Comparison of ENCODE assay signal across 8 cellular contexts in genomic region chr3:149339931-149340309, GRCh38. TPM values are rescaled to one million over a fixed set of nuclear protein-coding genes. Genes with fewer than 3 reads are reported as not detected.
DNase-seq lines count a peak whose midpoint lies in the region.

No MANE protein-coding gene starts in this region.

- H3K27ac ChIP-seq in mesodermal cell (ENCODE audit: low read depth, low read length, severe bottlenecking), result peak overlapping the region; percentile 98

- H3K4me1 Mint-ChIP-seq in immature natural killer cell, result no peaks in the 10 kb centered on the region

- no peaks in the 10 kb centered on the region for H3K27me3 ChIP-seq in endocrine pancreas (ENCODE audit: control insufficient read depth, insufficient read depth, low read length)

- peak overlapping the region; percentile 22 for H3K4me3 ChIP-seq in endocrine pancreas (ENCODE audit: control insufficient read depth, insufficient read depth, low read length)
- no peak overlapping the region for H3K4me3 ChIP-seq in mesodermal cell (ENCODE audit: extremely low read depth, insufficient read depth, low read length, poor library complexity, severe bottlenecking)

- peaks cover 0 to 5% (median 0%) of the 10 kb centered on the region in 3 donors for H3K27me3 Mint-ChIP-seq in immature natural killer cell (ENCODE audit: low read depth in 3 of 3)

- H3K4me1 ChIP-seq in endocrine pancreas (ENCODE audit: control insufficient read depth, insufficient read depth, low read length), result peaks cover 6% of the 10 kb centered on the region
- peaks cover 25% of the 10 kb centered on the region for H3K4me1 ChIP-seq in mesodermal cell (ENCODE audit: control insufficient read depth, insufficient read depth, low read length, poor library complexity, severe bottlenecking)

- H3K9me3 ChIP-seq in endocrine pancreas (ENCODE audit: control insufficient read depth, low read length), result no peaks in the 10 kb centered on the region
- H3K9me3 ChIP-seq in mesodermal cell (ENCODE audit: control insufficient read depth, low read length), result peaks cover 8% of the 10 kb centered on the region

- peaks cover 0 to 2% (median 0%) of the 10 kb centered on the region in 6 donors for H3K9me3 Mint-ChIP-seq in immature natural killer cell

- no peak overlapping the region for H3K4me3 Mint-ChIP-seq in immature natural killer cell

- H3K36me3 ChIP-seq in endocrine pancreas (ENCODE audit: control insufficient read depth, insufficient read depth, low read length), result no peaks in the 10 kb centered on the region
- no peaks in the 10 kb centered on the region for H3K36me3 ChIP-seq in mesodermal cell (ENCODE audit: control insufficient read depth, insufficient read depth, low read length)

- WGBS in mesodermal cell (ENCODE audit: insufficient coverage in 2 of 2), 2 experiments, result 21 to 35% methylated on average over 2 to 3 of the region's 5 CpGs

- no peak overlapping the region for H3K9ac ChIP-seq in endocrine pancreas (ENCODE audit: control insufficient read depth, insufficient read depth, low read length)

- DNase-seq in EH (ENCODE audit: low read depth) (peak; percentile 98), NCI-H460 (ENCODE audit: extremely low read depth, low read depth) (peak; percentile 82), T-helper 9 cell (no peak), immature natural killer cell (no peak), NCI-H187 treated with DMSO at 0.1 percent for 48 hours (lab: John Stamatoyannopoulos, UW) (no peak)
- DNase-seq in activated effector memory CD4-positive, alpha-beta T cell treated with anti-CD3 and anti-CD28 coated beads, Interleukin-2, amount 50 U/mL, for 16 hours, result no peak

- H3K36me3 Mint-ChIP-seq in immature natural killer cell, result no peaks in the 10 kb centered on the region

- no peak overlapping the region for H3K27ac Mint-ChIP-seq in immature natural killer cell

RNA-seq across cellular contexts. Expression of gene TM4SF18, which starts 6.5 kb away (rescaled TPM):
- total RNA-seq in NCI-H460 (2014; rRNA removed; shearing (Covaris generic)), result 12.5 and 14.4 TPM in 2 replicates
- polyA plus RNA-seq in NCI-H460 (2014; cell fraction: nucleus; rRNA removed), result 13.2 and 19.0 TPM in 2 replicates
- 47.9 TPM for polyA plus RNA-seq in mesodermal cell (2013, experiment 1 of 2)
- 54.3 TPM for polyA plus RNA-seq in mesodermal cell (2013, experiment 2 of 2)
- not detected for polyA plus RNA-seq in immature natural killer cell

RNA-seq across cellular contexts. Expression of gene TM4SF1, which starts 37.5 kb away (rescaled TPM):
- total RNA-seq in NCI-H460 (2014; rRNA removed; shearing (Covaris generic)), result 898 and 928 TPM in 2 replicates
- polyA plus RNA-seq in NCI-H460 (2014; cell fraction: nucleus; rRNA removed), result 424 and 469 TPM in 2 replicates
- 147 TPM for polyA plus RNA-seq in mesodermal cell (2013, experiment 1 of 2)
- 175 TPM for polyA plus RNA-seq in mesodermal cell (2013, experiment 2 of 2)
- not detected for polyA plus RNA-seq in immature natural killer cell

Comparison
In these comparisons a context has a peak if more than half of its experiments do, and no peak if none do; other contexts are left out.
1. DNase-seq: peak in EH (single experiment) and NCI-H460 (single experiment); none in T-helper 9 cell (single experiment), immature natural killer cell (0 of 3), NCI-H187 treated with DMSO at 0.1 percent for 48 hours (single experiment) and activated effector memory CD4-positive, alpha-beta T cell treated with anti-CD3 and anti-CD28 coated beads, Interleukin-2, amount 50 U/mL, for 16 hours (single experiment).